In the genomic region with DNA sequence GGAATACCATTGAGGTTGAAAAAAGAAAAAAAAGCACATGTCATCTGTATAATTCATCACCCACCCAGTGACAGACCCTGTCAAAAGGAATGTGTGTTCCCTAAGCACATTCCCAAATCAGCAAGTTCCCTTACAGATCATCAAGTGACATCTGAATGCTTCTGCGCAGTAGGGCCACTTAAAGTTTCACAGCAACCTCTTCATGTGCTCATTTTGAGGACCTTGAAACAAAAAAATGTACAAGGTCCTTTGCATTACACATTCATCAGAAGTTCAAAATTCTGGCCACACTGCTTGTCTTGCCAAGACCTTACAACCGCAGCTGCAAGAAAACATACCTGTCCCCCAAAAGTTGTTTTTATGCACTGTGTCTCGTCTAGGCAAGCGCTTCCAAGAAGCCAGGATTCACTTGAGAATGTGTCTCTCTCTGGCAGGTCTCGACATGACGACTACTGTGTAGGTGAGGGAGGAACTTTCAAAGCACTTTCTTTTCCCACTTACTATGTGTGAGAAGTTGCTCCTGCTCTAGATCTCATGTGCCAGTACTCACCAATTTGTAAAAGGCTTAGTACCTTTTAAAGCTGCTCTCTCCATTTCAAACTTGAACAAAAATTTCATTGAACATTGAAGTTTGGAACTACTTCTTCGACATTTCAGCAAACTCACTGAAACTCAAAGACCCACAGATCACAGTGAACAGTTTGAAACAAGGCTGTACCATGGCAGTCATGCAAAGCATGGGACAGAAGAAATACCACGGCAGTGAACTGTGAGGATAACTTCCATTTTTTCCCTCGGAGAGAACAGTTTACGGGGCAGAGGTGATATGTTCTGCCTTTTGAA, we compare ENCODE assay signal across 12 cellular contexts. TPM values are rescaled to one million over a fixed set of nuclear protein-coding genes. Genes with fewer than 3 reads are reported as not detected.
DNase-seq lines count a peak whose midpoint lies in the region; ATAC-seq and TF ChIP-seq lines count a peak whose summit lies in the region.
"Had no signal": no experiment of that assay in that cellular context is flagged by ENCODE, and none has a peak within 500 bp of the region (broad histone marks: within the 10 kb centered on the region; RNA-seq: fewer than 3 reads in every experiment).

No MANE protein-coding gene starts in this region.

- no peak for TF ChIP-seq EP300 in ovary (IDR thresholded peaks at IDR 0.05)

- H3K36me3 Mint-ChIP-seq in T-helper 17 cell (ENCODE audit: low read depth): peaks cover 30% of the 10 kb centered on the region

- H3K9me3 ChIP-seq in cardiac muscle cell (ENCODE audit: low read depth) (no peaks in the 10 kb centered on the region), right cardiac atrium (ENCODE audit: control insufficient read depth, low read length) (no peaks in the 10 kb centered on the region), T-helper 17 cell (ENCODE audit: control insufficient read depth, low read length, poor library complexity, severe bottlenecking) (no peaks in the 10 kb centered on the region), fibroblast of lung (ENCODE audit: control insufficient read depth, insufficient read depth, low read depth, low read length) (no peaks in the 10 kb centered on the region), ovary (no peaks in the 10 kb centered on the region)

- H4K20me1 ChIP-seq in fibroblast of lung (ENCODE audit: control insufficient read depth, extremely low read depth, insufficient read depth, low read length): peaks cover 15% of the 10 kb centered on the region

- H3K4me3 ChIP-seq in cardiac muscle cell (no peak overlapping the region), right cardiac atrium (ENCODE audit: low read length) (no peak overlapping the region), fibroblast of lung (replicated peaks in 1 of 4; ENCODE audit: control extremely low read depth in 1 of 4, insufficient read depth in 1 of 4, low read depth in 3 of 4, low read length in 4 of 4) (no peak overlapping the region), ovary (no peak overlapping the region)

- H3K27me3 Mint-ChIP-seq in T-helper 17 cell: no peaks in the 10 kb centered on the region

- no peak overlapping the region for H3K9ac ChIP-seq in fibroblast of lung (ENCODE audit: insufficient read depth, low read length)

- H3K79me2 ChIP-seq in fibroblast of lung (ENCODE audit: control insufficient read depth, insufficient read depth, low read length): peaks cover 65% of the 10 kb centered on the region

- peaks cover 63% of the 10 kb centered on the region for H3K36me3 ChIP-seq in cardiac muscle cell
- H3K36me3 ChIP-seq in fibroblast of lung (ENCODE audit: control insufficient read depth, insufficient read depth, low read length): peaks cover 29% of the 10 kb centered on the region
- no peaks in the 10 kb centered on the region for H3K36me3 ChIP-seq in ovary

- no peaks in the 10 kb centered on the region for H3K27me3 ChIP-seq in cardiac muscle cell
- no peaks in the 10 kb centered on the region for H3K27me3 ChIP-seq in right cardiac atrium (ENCODE audit: control insufficient read depth, insufficient read depth)
- no peaks in the 10 kb centered on the region for H3K27me3 ChIP-seq in fibroblast of lung (ENCODE audit: control insufficient read depth, insufficient read depth, low read length)
- no peaks in the 10 kb centered on the region for H3K27me3 ChIP-seq in ovary

- H3K4me1 ChIP-seq in cardiac muscle cell (ENCODE audit: low read depth): peaks cover 5% of the 10 kb centered on the region
- peaks cover 3% of the 10 kb centered on the region for H3K4me1 ChIP-seq in right cardiac atrium (ENCODE audit: control insufficient read depth, insufficient read depth, low read length)
- H3K4me1 ChIP-seq in fibroblast of lung (ENCODE audit: control insufficient read depth, extremely low read depth, insufficient read depth, low read length): peaks cover 12% of the 10 kb centered on the region
- peaks cover 1% of the 10 kb centered on the region for H3K4me1 ChIP-seq in ovary (ENCODE audit: insufficient read depth)

- TF ChIP-seq CTCF in cardiac muscle cell (IDR thresholded peaks at IDR 0.05; ENCODE audit: low read depth, low read length): no peak
- no peak for TF ChIP-seq CTCF in fibroblast of lung (conservative IDR thresholded peaks at IDR 0.05 in 1 of 2, IDR thresholded peaks at IDR 0.05 in 1 of 2; ENCODE audit: low read depth in 1 of 2, low read length in 2 of 2)
- no peak for TF ChIP-seq CTCF in ovary (IDR thresholded peaks at IDR 0.05)

- H3K4me1 Mint-ChIP-seq in T-helper 17 cell: peaks cover 80% of the 10 kb centered on the region

- ATAC-seq in right cardiac atrium: no peak
- no peak for ATAC-seq in T-helper 17 cell
- no peak for ATAC-seq in GM19023 (IDR thresholded peaks at IDR 0.05; ENCODE audit: unreplicated experiment)
- no peak for ATAC-seq in GM18861 (IDR thresholded peaks at IDR 0.05; ENCODE audit: unreplicated experiment)

- H3K4me2 ChIP-seq in fibroblast of lung (ENCODE audit: extremely low read depth, insufficient read depth, low read length): peak overlapping the region; percentile 17

- no peak for TF ChIP-seq POLR2A in ovary (IDR thresholded peaks at IDR 0.05)

- 72% methylated on average over 10 of the region's 10 CpGs for WGBS in right cardiac atrium
- WGBS in ovary, 3 donors: 67 to 78% (median 72%) methylated on average over 10 of the region's 10 CpGs

- intact Hi-C loops in right cardiac atrium (cut with DNase I): no loop called here
- intact Hi-C loops in ovary (cut with DNase I): no loop called here

- peak overlapping the region; percentile 21 for H3K27ac ChIP-seq in cardiac muscle cell
- no peak overlapping the region for H3K27ac ChIP-seq in right cardiac atrium (ENCODE audit: low read length)
- peak overlapping the region; percentile 30 for H3K27ac ChIP-seq in fibroblast of lung (ENCODE audit: insufficient read depth, low read length)
- no peak overlapping the region for H3K27ac ChIP-seq in ovary

- peak overlapping the region; percentile 81 for H3K4me3 Mint-ChIP-seq in T-helper 17 cell

- peak in 1 of 2 donors; percentile 19 for DNase-seq in cardiac muscle cell (ENCODE audit: low read depth in 1 of 2, low spot score in 1 of 2)
- DNase-seq in right cardiac atrium: no peak
- no peak for DNase-seq in T-helper 17 cell
- DNase-seq in fibroblast of lung (ENCODE audit: low read depth in 2 of 2): no peak
- DNase-seq in DMS79 treated with DMSO at 0.1 percent for 48 hours (lab: John Stamatoyannopoulos, UW): no peak
- DNase-seq in ovary: no peak
- DNase-seq: activated effector memory CD4-positive, alpha-beta T cell treated with anti-CD3 and anti-CD28 coated beads, Interleukin-2, amount 50 U/mL, for 16 hours; C1 segment of cervical spinal cord; effector CD8-positive, alpha-beta T cell; NCI-H1694 had no signal

- peak overlapping the region; percentile 100 for H3K27ac Mint-ChIP-seq in T-helper 17 cell

- H2AFZ ChIP-seq in fibroblast of lung (ENCODE audit: low read length): no peak overlapping the region

RNA-seq across cellular contexts. Expression of a gene that starts 4.3 kb away (rescaled TPM):
- 8.1 and 17.0 TPM in 2 replicates for total RNA-seq in cardiac muscle cell
- polyA plus RNA-seq in cardiac muscle cell: 22.2 and 32.9 TPM in 2 replicates
- 1 to 10 TPM; 7.2 to 9.0 (median 8.2) TPM for total RNA-seq in right cardiac atrium
- 5.4 TPM for polyA plus RNA-seq in right cardiac atrium
- total RNA-seq in T-helper 17 cell: 10 to 100 TPM; 37.1 to 39.0 TPM
- 21.3 and 24.9 TPM in 2 replicates for total RNA-seq in fibroblast of lung
- 5.3 and 6.9 TPM in 2 replicates for polyA plus RNA-seq in fibroblast of lung
- 5.1 and 5.9 TPM in 2 replicates for polyA plus RNA-seq in fibroblast of lung (2012)
- 0.96 and 8.8 TPM in 2 replicates for polyA minus RNA-seq in fibroblast of lung (ENCODE audit: low replicate concordance)
- total RNA-seq in ovary: 10 to 100 TPM; 13.6 to 21.3 (median 17.6) TPM
- polyA plus RNA-seq in ovary: 10 to 100 TPM in 1 of 2 donors, 1 to 10 TPM in 1; 8.7 to 13.3 TPM

RNA-seq across cellular contexts. Expression of a gene that starts 4.9 kb away (rescaled TPM):
- total RNA-seq in cardiac muscle cell (726 and 1,000 TPM in 2 replicates), right cardiac atrium (100 to 1,000 TPM; 366 to 573 (median 420) TPM), T-helper 17 cell (1,000 to 10,000 TPM; 2,533 to 2,679 TPM), fibroblast of lung (393 and 439 TPM in 2 replicates), ovary (100 to 1,000 TPM; 438 to 750 (median 559) TPM)
- polyA plus RNA-seq in cardiac muscle cell (591 and 639 TPM in 2 replicates), right cardiac atrium (312 TPM), fibroblast of lung (560 and 598 TPM in 2 replicates), ovary (100 to 1,000 TPM; 372 to 633 TPM)
- polyA plus RNA-seq in fibroblast of lung (2012): 398 and 441 TPM in 2 replicates
- 251 and 297 TPM in 2 replicates for polyA minus RNA-seq in fibroblast of lung (ENCODE audit: low replicate concordance)

RNA-seq across cellular contexts. Expression of a gene that starts 5.6 kb away (rescaled TPM):
- total RNA-seq in cardiac muscle cell (28.1 and 40.3 TPM in 2 replicates), right cardiac atrium (10 to 100 TPM; 16.3 to 23.3 (median 19.4) TPM), T-helper 17 cell (100 to 1,000 TPM; 130 to 143 TPM), fibroblast of lung (24.4 and 24.8 TPM in 2 replicates), ovary (10 to 100 TPM; 50.8 to 87.2 (median 65.6) TPM)
- polyA plus RNA-seq in cardiac muscle cell (29.1 and 31.3 TPM in 2 replicates), right cardiac atrium (15.6 TPM), fibroblast of lung (12.6 and 16.6 TPM in 2 replicates), ovary (10 to 100 TPM; 44.5 to 45.8 TPM)
- polyA plus RNA-seq in fibroblast of lung (2012): 10.4 and 10.8 TPM in 2 replicates
- polyA minus RNA-seq in fibroblast of lung (ENCODE audit: low replicate concordance): 2.3 and 5.3 TPM in 2 replicates

RNA-seq across cellular contexts. Expression of a gene that starts 52.2 kb away (rescaled TPM):
- total RNA-seq in cardiac muscle cell: not detected in 2 replicates
- polyA plus RNA-seq in cardiac muscle cell: not detected in 2 replicates
- total RNA-seq in right cardiac atrium: 1 to 10 TPM; 1.9 to 6.6 (median 5.3) TPM
- polyA plus RNA-seq in right cardiac atrium: 2.5 TPM
- 1 to 10 TPM; 1.0 to 1.4 TPM for total RNA-seq in T-helper 17 cell
- total RNA-seq in fibroblast of lung: 4.4 and 9.1 TPM in 2 replicates
- 11.6 and 33.3 TPM in 2 replicates for polyA plus RNA-seq in fibroblast of lung
- 5.4 and 20.7 TPM in 2 replicates for polyA plus RNA-seq in fibroblast of lung (2012)
- 8.2 TPM in 1 of 2 replicates, not detected in the other for polyA minus RNA-seq in fibroblast of lung (ENCODE audit: low replicate concordance)
- 10 to 100 TPM in 1 of 7 donors, 1 to 10 TPM in 6; 2.3 to 16.4 (median 6.8) TPM for total RNA-seq in ovary
- polyA plus RNA-seq in ovary: 10 to 100 TPM in 1 of 2 donors, 1 to 10 TPM in 1; 2.0 to 13.1 TPM

Comparison
In these comparisons a context has a peak if more than half of its experiments do, and no peak if none do; other contexts are left out.
1. H3K27ac ChIP-seq: peak in cardiac muscle cell (single experiment) and fibroblast of lung (single experiment); none in right cardiac atrium (single experiment) and ovary (0 of 2).